ENCODE assay signal across 22 cellular contexts in genomic region chr3:67176396-67176795, GRCh38.
"Had no signal": no experiment of that assay in that cellular context is flagged by ENCODE, and none has a peak within 500 bp of the region (broad histone marks: within the 10 kb centered on the region; RNA-seq: fewer than 3 reads in every experiment).

No MANE protein-coding gene starts in this region.

- H3K4me1 ChIP-seq: breast epithelium had no signal

- DNase-seq: activated CD4-positive, alpha-beta memory T cell treated with anti-CD3 and anti-CD28 coated beads for 36 hours; activated CD4-positive, alpha-beta T cell treated with anti-CD3 and anti-CD28 coated beads, Interleukin-2, amount 10 ng/mL, durations not matched to agents 7 days and 5 days; activated CD4-positive, CD25-positive, alpha-beta regulatory T cell; activated CD8-positive, alpha-beta memory T cell treated with anti-CD3 and anti-CD28 coated beads for 24 hours; activated gamma-delta T cell; activated naive CD4-positive, alpha-beta T cell treated with anti-CD3 and anti-CD28 coated beads for 36 hours; activated T-cell treated with anti-CD3 and anti-CD28 coated beads for 4 hours; activated T-cell treated with anti-CD3 and anti-CD28 coated beads, Interleukin-2, amount 50 U/mL, for 48 hours; KG1; NCI-H1092; NCI-H1417; NCI-H1930; NCI-H2171 treated with DMSO at 0.1 percent for 48 hours; NCI-H226; NCI-H526; NCI-H774; SIG-M5; T-cell; T-helper 2 cell; T1000 had no signal

- H3K27ac ChIP-seq: breast epithelium had no signal

- H3K36me3 ChIP-seq: breast epithelium had no signal

- H3K4me3 ChIP-seq: breast epithelium had no signal

- ATAC-seq: activated T-helper 17 cell treated with anti-CD3 and anti-CD28 coated beads, Interleukin-2, amount 50 U/mL, for 72 hours; T-cell had no signal

- H3K27me3 ChIP-seq: breast epithelium had no signal
